ENCODE assay signal across 15 cellular contexts in genomic region chr13:51122868-51123267, GRCh38. TPM values are rescaled to one million over a fixed set of nuclear protein-coding genes. Genes with fewer than 3 reads are reported as not detected.
DNase-seq lines count a peak whose midpoint lies in the region; ATAC-seq, FAIRE-seq and TF ChIP-seq lines count a peak whose summit lies in the region.
"Had no signal": no experiment of that assay in that cellular context is flagged by ENCODE, and none has a peak within 500 bp of the region (broad histone marks: within the 10 kb centered on the region; RNA-seq: fewer than 3 reads in every experiment).

No MANE protein-coding gene starts in this region.

- POLR2A ChIA-PET in naive thymus-derived CD8-positive, alpha-beta T cell (lab: Charles Lee), result interaction anchor here (0.6 to 0.7 kb wide), 2 partner anchors 454 to 1121 kb away, joined by 3 read pairs; no protein-coding TSS in a partner anchor

- no peak for FAIRE-seq in astrocyte (lab: Jason Lieb, UNC)
- FAIRE-seq: keratinocyte had no signal

- H3K27me3 ChIP-seq in astrocyte (ENCODE audit: insufficient read depth, low read length), result peaks cover 22% of the 10 kb centered on the region
- H3K27me3 ChIP-seq: upper lobe of right lung had no signal

- peaks cover 11% of the 10 kb centered on the region for H3K27me3 Mint-ChIP-seq in astrocyte (ENCODE audit: low read depth, unreplicated experiment)
- peaks cover 2 to 16% (median 10%) of the 10 kb centered on the region in 5 donors for H3K27me3 Mint-ChIP-seq in naive thymus-derived CD8-positive, alpha-beta T cell

- H3K36me3 ChIP-seq in astrocyte (ENCODE audit: insufficient read depth, low read length), result no peaks in the 10 kb centered on the region
- H3K36me3 ChIP-seq: upper lobe of right lung had no signal

- no peaks in the 10 kb centered on the region for H3K36me3 Mint-ChIP-seq in astrocyte (ENCODE audit: low read depth, unreplicated experiment)
- no peaks in the 10 kb centered on the region for H3K36me3 Mint-ChIP-seq in naive thymus-derived CD8-positive, alpha-beta T cell

- H3K79me2 ChIP-seq in astrocyte (ENCODE audit: insufficient read depth, low read length), result no peaks in the 10 kb centered on the region

- no peak for TF ChIP-seq CTCF in astrocyte (IDR thresholded peaks at IDR 0.05; ENCODE audit: insufficient read depth, low read depth, low read length)

- DNase-seq in activated CD4-positive, alpha-beta T cell treated with anti-CD3 and anti-CD28 coated beads for 48 hours, result peak; percentile 48
- DNase-seq in activated CD4-positive, alpha-beta T cell treated with anti-CD3 and anti-CD28 coated beads, Interleukin-2, amount 50 U/mL, for 4 hours, result no peak
- DNase-seq in astrocyte (ENCODE audit: low read depth), result peak; percentile 20
- peak; percentile 9 to 23 for DNase-seq in stimulated activated CD4-positive, alpha-beta T cell treated with anti-CD3 and anti-CD28 coated beads, Interleukin-2, amount 100 ng/mL, for 48 hours
- DNase-seq in naive thymus-derived CD8-positive, alpha-beta T cell, result no peak
- no peak for DNase-seq in NCI-H2196 (lab: John Stamatoyannopoulos, UW; ENCODE audit: unreplicated experiment)
- DNase-seq: amniotic stem cell, foreskin keratinocyte, NCI-H146, upper lobe of right lung had no signal

- peaks cover 2% of the 10 kb centered on the region for H3K9me3 Mint-ChIP-seq in astrocyte (ENCODE audit: unreplicated experiment)
- H3K9me3 Mint-ChIP-seq in naive thymus-derived CD8-positive, alpha-beta T cell, result peaks cover 0 to 1% (median 0%) of the 10 kb centered on the region in 9 donors

- H3K4me2 ChIP-seq in astrocyte (ENCODE audit: low read length), result no peak overlapping the region

- no peaks in the 10 kb centered on the region for H4K20me1 ChIP-seq in astrocyte (ENCODE audit: insufficient read depth, low read length)

- H3K9me3 ChIP-seq in astrocyte (ENCODE audit: insufficient read depth, low read depth, low read length), result peaks cover 1% of the 10 kb centered on the region
- H3K9me3 ChIP-seq: upper lobe of right lung had no signal

- H3K4me3 Mint-ChIP-seq in astrocyte (ENCODE audit: unreplicated experiment), result no peak overlapping the region
- no peak overlapping the region for H3K4me3 Mint-ChIP-seq in naive thymus-derived CD8-positive, alpha-beta T cell

- no peak overlapping the region for H3K9ac ChIP-seq in astrocyte (ENCODE audit: low read length)

- no peak overlapping the region for H2AFZ ChIP-seq in astrocyte (ENCODE audit: low read depth, low read length)

- H3K4me1 Mint-ChIP-seq in astrocyte (ENCODE audit: low read depth, unreplicated experiment), result peaks cover 7% of the 10 kb centered on the region
- H3K4me1 Mint-ChIP-seq in naive thymus-derived CD8-positive, alpha-beta T cell, result peaks cover 0 to 8% (median 5%) of the 10 kb centered on the region in 4 donors

- no peaks in the 10 kb centered on the region for H3K4me1 ChIP-seq in astrocyte (ENCODE audit: insufficient read depth, low read length)
- H3K4me1 ChIP-seq: foreskin keratinocyte, upper lobe of right lung had no signal

- no peak overlapping the region for H3K27ac Mint-ChIP-seq in astrocyte (ENCODE audit: unreplicated experiment)
- H3K27ac Mint-ChIP-seq in naive thymus-derived CD8-positive, alpha-beta T cell, result no peak overlapping the region

- ATAC-seq in HG03432 (IDR thresholded peaks at IDR 0.05; ENCODE audit: unreplicated experiment) (peak; percentile 51), GM18868 (IDR thresholded peaks at IDR 0.05; ENCODE audit: unreplicated experiment) (no peak)
- no peak for ATAC-seq in naive thymus-derived CD8-positive, alpha-beta T cell
- ATAC-seq: foreskin keratinocyte, upper lobe of right lung had no signal

- H3K4me3 ChIP-seq in astrocyte (ENCODE audit: insufficient read depth, low read depth, low read length), result no peak overlapping the region
- H3K4me3 ChIP-seq: upper lobe of right lung had no signal

- H3K27ac ChIP-seq in astrocyte (ENCODE audit: low read depth, low read length), result no peak overlapping the region
- H3K27ac ChIP-seq: foreskin keratinocyte, upper lobe of right lung had no signal

RNA-seq across cellular contexts. Expression of gene C13orf42, which starts 11.8 kb away (rescaled TPM):
- total RNA-seq in astrocyte, result not detected in 2 replicates
- total RNA-seq in naive thymus-derived CD8-positive, alpha-beta T cell, result not detected
- not detected for polyA plus RNA-seq in naive thymus-derived CD8-positive, alpha-beta T cell
- total RNA-seq: Daoy, dermis microvascular lymphatic vessel endothelial cell, foreskin keratinocyte, upper lobe of right lung had no signal
- polyA plus RNA-seq: foreskin keratinocyte, keratinocyte had no signal

Comparison
In these comparisons a context has a peak if more than half of its experiments do, and no peak if none do; other contexts are left out.
1. DNase-seq: peak in activated CD4-positive, alpha-beta T cell treated with anti-CD3 and anti-CD28 coated beads for 48 hours (single experiment), astrocyte (single experiment) and stimulated activated CD4-positive, alpha-beta T cell treated with anti-CD3 and anti-CD28 coated beads, Interleukin-2, amount 100 ng/mL, for 48 hours (2 of 2); none in activated CD4-positive, alpha-beta T cell treated with anti-CD3 and anti-CD28 coated beads, Interleukin-2, amount 50 U/mL, for 4 hours (0 of 2), naive thymus-derived CD8-positive, alpha-beta T cell (0 of 10) and NCI-H2196 (single experiment).